Comparison of ENCODE assay signal across 8 cellular contexts in genomic region chr12:89160716-89161123, GRCh38.
DNase-seq lines count a peak whose midpoint lies in the region; ATAC-seq and TF ChIP-seq lines count a peak whose summit lies in the region.

No MANE protein-coding gene starts in this region.

- H3K27ac Mint-ChIP-seq in activated naive CD8-positive, alpha-beta T cell treated with anti-CD3 and anti-CD28 coated beads, Interleukin-2, amount 50 U/mL, for 24 hours, result no peak overlapping the region
- H3K27ac Mint-ChIP-seq in activated naive CD8-positive, alpha-beta T cell treated with anti-CD3 and anti-CD28 coated beads for 36 hours, result no peak overlapping the region

- no peak overlapping the region for H3K4me3 Mint-ChIP-seq in activated naive CD8-positive, alpha-beta T cell treated with anti-CD3 and anti-CD28 coated beads, Interleukin-2, amount 50 U/mL, for 24 hours
- H3K4me3 Mint-ChIP-seq in activated naive CD8-positive, alpha-beta T cell treated with anti-CD3 and anti-CD28 coated beads for 36 hours, result no peak overlapping the region

- H3K27me3 ChIP-seq in adipocyte (replicated peaks; ENCODE audit: control insufficient read depth, insufficient read depth, low read length) (no peaks in the 10 kb centered on the region), lower lobe of right lung (ENCODE audit: low read depth) (no peaks in the 10 kb centered on the region), tibial artery (no peaks in the 10 kb centered on the region)

- H3K4me3 ChIP-seq in adipocyte (ENCODE audit: low read length) (peak overlapping the region; percentile 55), lower lobe of right lung (no peak overlapping the region), tibial artery (no peak overlapping the region)

- peak; percentile 44 for DNase-seq in activated naive CD8-positive, alpha-beta T cell treated with anti-CD3 and anti-CD28 coated beads, Interleukin-2, amount 50 U/mL, for 24 hours
- DNase-seq in activated naive CD8-positive, alpha-beta T cell treated with anti-CD3 and anti-CD28 coated beads for 36 hours, result no peak
- DNase-seq in adipocyte (ENCODE audit: low read depth), result peak; percentile 84
- peak; percentile 65 for DNase-seq in lower lobe of right lung
- DNase-seq in tibial artery, result peak; percentile 66
- no peak for DNase-seq in NCI-H69 (lab: John Stamatoyannopoulos, UW)
- no peak for DNase-seq in NCI-H1417 treated with DMSO at 0.1 percent for 48 hours (lab: John Stamatoyannopoulos, UW)
- no peak for DNase-seq in NCI-H526 treated with DMSO at 0.1 percent for 48 hours (lab: John Stamatoyannopoulos, UW)

- H3K9me3 Mint-ChIP-seq in activated naive CD8-positive, alpha-beta T cell treated with anti-CD3 and anti-CD28 coated beads, Interleukin-2, amount 50 U/mL, for 24 hours, result no peaks in the 10 kb centered on the region
- H3K9me3 Mint-ChIP-seq in activated naive CD8-positive, alpha-beta T cell treated with anti-CD3 and anti-CD28 coated beads for 36 hours, result no peaks in the 10 kb centered on the region

- ATAC-seq in activated naive CD8-positive, alpha-beta T cell treated with anti-CD3 and anti-CD28 coated beads, Interleukin-2, amount 50 U/mL, for 24 hours, result peak; percentile 63
- ATAC-seq in lower lobe of right lung, result peak; percentile 66 to 76

- H3K36me3 Mint-ChIP-seq in activated naive CD8-positive, alpha-beta T cell treated with anti-CD3 and anti-CD28 coated beads, Interleukin-2, amount 50 U/mL, for 24 hours (ENCODE audit: low read depth), result no peaks in the 10 kb centered on the region
- H3K36me3 Mint-ChIP-seq in activated naive CD8-positive, alpha-beta T cell treated with anti-CD3 and anti-CD28 coated beads for 36 hours, result no peaks in the 10 kb centered on the region

- intact Hi-C loops in lower lobe of right lung (cut with DNase I) (no loop called here), tibial artery (cut with DNase I; ENCODE audit: low total_unique reads) (no loop called here)

- H3K27ac ChIP-seq in lower lobe of right lung (peak overlapping the region; percentile 15), tibial artery (peak overlapping the region in 1 of 2 donors; percentile 4)

- H3K36me3 ChIP-seq in adipocyte (ENCODE audit: control insufficient read depth, insufficient read depth, low read length, severe bottlenecking) (no peaks in the 10 kb centered on the region), lower lobe of right lung (no peaks in the 10 kb centered on the region), tibial artery (no peaks in the 10 kb centered on the region)

- H3K27me3 Mint-ChIP-seq in activated naive CD8-positive, alpha-beta T cell treated with anti-CD3 and anti-CD28 coated beads, Interleukin-2, amount 50 U/mL, for 24 hours, result no peaks in the 10 kb centered on the region
- peaks cover 3% of the 10 kb centered on the region for H3K27me3 Mint-ChIP-seq in activated naive CD8-positive, alpha-beta T cell treated with anti-CD3 and anti-CD28 coated beads for 36 hours

- peak overlapping the region; percentile 46 for H3K9ac ChIP-seq in adipocyte (ENCODE audit: low read length)

- H3K4me1 ChIP-seq in adipocyte (ENCODE audit: control insufficient read depth, insufficient read depth, low read length), result peaks cover 56% of the 10 kb centered on the region
- peaks cover 43% of the 10 kb centered on the region for H3K4me1 ChIP-seq in lower lobe of right lung
- peaks cover 0 to 30% (median 10%) of the 10 kb centered on the region in 4 donors for H3K4me1 ChIP-seq in tibial artery

- H3K9me3 ChIP-seq in adipocyte (ENCODE audit: control insufficient read depth, low read length) (no peaks in the 10 kb centered on the region), lower lobe of right lung (no peaks in the 10 kb centered on the region), tibial artery (no peaks in the 10 kb centered on the region)

- peaks cover 28% of the 10 kb centered on the region for H3K4me1 Mint-ChIP-seq in activated naive CD8-positive, alpha-beta T cell treated with anti-CD3 and anti-CD28 coated beads, Interleukin-2, amount 50 U/mL, for 24 hours
- H3K4me1 Mint-ChIP-seq in activated naive CD8-positive, alpha-beta T cell treated with anti-CD3 and anti-CD28 coated beads for 36 hours, result peaks cover 18% of the 10 kb centered on the region

- no peak for TF ChIP-seq CTCF in lower lobe of right lung (IDR thresholded peaks at IDR 0.05)
- TF ChIP-seq CTCF in tibial artery (IDR thresholded peaks at IDR 0.05), result no peak

Comparison
In these comparisons a context has a peak if more than half of its experiments do, and no peak if none do; other contexts are left out.
1. DNase-seq: peak in activated naive CD8-positive, alpha-beta T cell treated with anti-CD3 and anti-CD28 coated beads, Interleukin-2, amount 50 U/mL, for 24 hours (single experiment), adipocyte (single experiment), lower lobe of right lung (single experiment) and tibial artery (2 of 2); none in activated naive CD8-positive, alpha-beta T cell treated with anti-CD3 and anti-CD28 coated beads for 36 hours (single experiment), NCI-H69 (single experiment), NCI-H1417 treated with DMSO at 0.1 percent for 48 hours (single experiment) and NCI-H526 treated with DMSO at 0.1 percent for 48 hours (single experiment).